17 cellular contexts compared by ENCODE assay signal in genomic region chr11:102244681-102245409, GRCh38.
DNase-seq lines count a peak whose midpoint lies in the region; ATAC-seq, FAIRE-seq and TF ChIP-seq lines count a peak whose summit lies in the region.
"Had no signal": no experiment of that assay in that cellular context is flagged by ENCODE, and none has a peak within 500 bp of the region (broad histone marks: within the 10 kb centered on the region; RNA-seq: fewer than 3 reads in every experiment).

No MANE protein-coding gene starts in this region.

- CTCF ChIA-PET in BJ (lab: Yijun Ruan, JAX): interaction anchor here (0.6 to 2.2 kb wide), 2 partner anchors 13 to 97 kb away, joined by 4 to 7 read pairs; no protein-coding TSS in a partner anchor
- CTCF ChIA-PET in Caco-2 (lab: Charles Lee): interaction anchor here (0.8 to 1.0 kb wide), 2 partner anchors 24 kb away, joined by 3 to 15 read pairs; no protein-coding TSS in a partner anchor

- H3K4me1 Mint-ChIP-seq in Caco-2 (ENCODE audit: low read depth, unreplicated experiment): no peaks in the 10 kb centered on the region
- H3K4me1 Mint-ChIP-seq: IgD-negative memory B cell had no signal

- H3K36me3 Mint-ChIP-seq in Caco-2 (ENCODE audit: insufficient read depth, unreplicated experiment): peaks cover 16% of the 10 kb centered on the region
- H3K36me3 Mint-ChIP-seq: IgD-negative memory B cell had no signal

- no peaks in the 10 kb centered on the region for H3K27me3 Mint-ChIP-seq in Caco-2 (ENCODE audit: insufficient read depth, unreplicated experiment)

- intact Hi-C loops in Caco-2 (cut with micrococcal nuclease; ENCODE audit: unreplicated experiment): no loop called here

- ATAC-seq in GM21515 (IDR thresholded peaks at IDR 0.05; ENCODE audit: unreplicated experiment): no peak
- ATAC-seq: heart left ventricle had no signal

- H3K4me3 ChIP-seq in BJ (ENCODE audit: low read depth, low read length): no peak overlapping the region
- no peak overlapping the region for H3K4me3 ChIP-seq in NB4 (ENCODE audit: low read depth, low read length)
- no peak overlapping the region for H3K4me3 ChIP-seq in bronchial epithelial cell (ENCODE audit: low read depth, low read length)
- no peak overlapping the region for H3K4me3 ChIP-seq in Caco-2 (ENCODE audit: low read depth, low read length)
- H3K4me3 ChIP-seq: BLaER1, colonic mucosa, heart left ventricle, lower lobe of right lung had no signal

- no peaks in the 10 kb centered on the region for H3K4me1 ChIP-seq in Caco-2
- H3K4me1 ChIP-seq: colonic mucosa had no signal

- BruUV-seq in Caco-2 (replicated peaks; lab: Mats Ljungman, UMichigan): no TSS peak

- TF ChIP-seq POLR2A in NB4 (IDR thresholded peaks at IDR 0.05; ENCODE audit: extremely low read depth, insufficient read length): no peak

- POLR2A ChIA-PET in BJ (lab: Charles Lee): no interaction called here
- POLR2A ChIA-PET in Caco-2 (lab: Charles Lee): interaction anchor here (0.6 kb wide), 1 partner anchor 106 kb away, joined by 3 read pairs; no protein-coding TSS in a partner anchor

- TF ChIP-seq CTCF in BJ (IDR thresholded peaks at IDR 0.05; ENCODE audit: insufficient read depth, low read depth, low read length) (no peak), NB4 (IDR thresholded peaks at IDR 0.05; ENCODE audit: low read depth, low read length) (no peak), bronchial epithelial cell (IDR thresholded peaks at IDR 0.05; ENCODE audit: insufficient read depth, low read length, severe bottlenecking) (no peak), Caco-2 (IDR thresholded peaks at IDR 0.05; ENCODE audit: insufficient read depth in 1 of 2, low read depth in 1 of 2, low read length in 1 of 2, severe bottlenecking in 1 of 2, unreplicated experiment in 1 of 2) (no peak)

- FAIRE-seq in bronchial epithelial cell (lab: Jason Lieb, UNC): no peak

- no peaks in the 10 kb centered on the region for H3K9me3 Mint-ChIP-seq in Caco-2 (ENCODE audit: unreplicated experiment)

- no peaks in the 10 kb centered on the region for H3K9me3 ChIP-seq in Caco-2
- H3K9me3 ChIP-seq: BLaER1, colonic mucosa, heart left ventricle, lower lobe of right lung, neutrophil had no signal

- no peaks in the 10 kb centered on the region for H3K27me3 ChIP-seq in BJ (ENCODE audit: control insufficient read depth, insufficient read depth, low read length)
- no peaks in the 10 kb centered on the region for H3K27me3 ChIP-seq in bronchial epithelial cell (ENCODE audit: control insufficient read depth, insufficient read depth, low read length)
- no peaks in the 10 kb centered on the region for H3K27me3 ChIP-seq in Caco-2 (replicated peaks; ENCODE audit: control insufficient read depth, insufficient read depth, low read length)
- H3K27me3 ChIP-seq: BLaER1, colonic mucosa, heart left ventricle, neutrophil had no signal

- H3K36me3 ChIP-seq in BJ (ENCODE audit: control insufficient read depth, insufficient read depth, low read length): no peaks in the 10 kb centered on the region
- no peaks in the 10 kb centered on the region for H3K36me3 ChIP-seq in bronchial epithelial cell (ENCODE audit: control insufficient read depth, insufficient read depth, low read length)
- no peaks in the 10 kb centered on the region for H3K36me3 ChIP-seq in Caco-2 (ENCODE audit: control insufficient read depth, insufficient read depth, low read length)
- H3K36me3 ChIP-seq: BLaER1, colonic mucosa, heart left ventricle, lower lobe of right lung, neutrophil had no signal

- H3K27ac Mint-ChIP-seq in Caco-2 (ENCODE audit: unreplicated experiment): no peak overlapping the region
- H3K27ac Mint-ChIP-seq: IgD-negative memory B cell had no signal

- peak; percentile 79 for DNase-seq in BJ (ENCODE audit: low read depth)
- peak; percentile 22 for DNase-seq in NB4 (ENCODE audit: low read depth)
- DNase-seq in bronchial epithelial cell (ENCODE audit: low read depth): peak; percentile 95
- peak; percentile 81 for DNase-seq in kidney tubule cell (ENCODE audit: low spot score)
- DNase-seq in Ammon's horn (ENCODE audit: low spot score): no peak
- no peak for DNase-seq in Caco-2
- no peak for DNase-seq in activated CD4-positive, alpha-beta T cell treated with anti-CD3 and anti-CD28 coated beads, Interleukin-2, amount 50 U/mL, for 1 hour
- DNase-seq: activated CD4-positive, alpha-beta T cell treated with anti-CD3 and anti-CD28 coated beads, Interleukin-2, amount 50 U/mL, for 4 hours; colonic mucosa; heart left ventricle; lower lobe of right lung; NCI-H187; NCI-H82 had no signal

- H3K4me3 Mint-ChIP-seq in Caco-2 (ENCODE audit: unreplicated experiment): no peak overlapping the region
- H3K4me3 Mint-ChIP-seq: IgD-negative memory B cell had no signal

Comparison
In these comparisons a context has a peak if more than half of its experiments do, and no peak if none do; other contexts are left out.
1. DNase-seq: peak in BJ (single experiment), NB4 (single experiment), bronchial epithelial cell (single experiment) and kidney tubule cell (single experiment); none in Ammon's horn (single experiment), Caco-2 (0 of 2) and activated CD4-positive, alpha-beta T cell treated with anti-CD3 and anti-CD28 coated beads, Interleukin-2, amount 50 U/mL, for 1 hour (single experiment).